Comparison of ENCODE assay signal across 8 cellular contexts in the genomic region with DNA sequence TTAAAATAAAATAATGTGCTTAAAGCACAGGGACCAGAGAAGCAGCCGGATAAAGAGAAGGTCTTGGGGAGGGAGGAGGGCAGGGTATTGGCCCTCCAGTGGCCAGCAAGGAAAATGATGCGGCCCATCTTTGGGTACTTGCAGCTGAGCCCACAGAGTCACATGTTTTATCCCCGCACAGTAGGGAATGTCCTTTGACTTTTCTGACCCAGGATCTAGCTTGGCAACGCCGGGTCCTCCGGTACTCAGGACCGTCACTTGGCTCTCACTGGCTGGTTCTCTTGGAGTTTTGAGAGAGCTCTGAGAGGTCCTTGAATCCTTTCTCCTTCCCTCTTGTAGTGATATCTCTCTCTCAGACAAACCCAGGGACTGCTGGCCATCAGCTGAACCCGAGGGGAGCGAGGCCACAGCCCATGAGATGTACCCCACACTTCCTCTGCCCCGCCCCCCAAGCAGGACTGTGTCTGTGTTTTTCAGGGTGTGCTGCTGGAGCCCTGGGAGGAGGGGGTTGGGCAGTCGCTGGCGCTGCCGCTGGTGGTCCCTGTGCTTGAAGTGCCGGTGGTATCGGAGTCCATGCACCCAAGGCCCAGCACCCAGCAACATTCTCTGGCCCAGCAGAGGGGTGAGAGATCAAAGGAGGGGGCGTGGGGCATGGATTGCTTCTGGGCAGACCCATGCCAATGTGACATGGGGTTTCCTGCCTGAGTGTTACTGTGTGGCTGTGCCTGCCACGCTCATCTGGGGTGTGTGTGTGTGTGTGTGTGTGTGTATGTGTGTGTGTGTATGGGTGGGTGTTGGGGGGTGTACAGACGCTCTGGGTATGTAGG. TPM values are rescaled to one million over a fixed set of nuclear protein-coding genes. Genes with fewer than 3 reads are reported as not detected.
DNase-seq lines count a peak whose midpoint lies in the region; ATAC-seq and TF ChIP-seq lines count a peak whose summit lies in the region.

No MANE protein-coding gene starts in this region.

- peak; percentile 55 to 73 for ATAC-seq in left cardiac atrium
- no peak for ATAC-seq in HG03045 (IDR thresholded peaks at IDR 0.05; ENCODE audit: unreplicated experiment)

- peaks cover 4% of the 10 kb centered on the region for H3K4me1 Mint-ChIP-seq in activated naive CD8-positive, alpha-beta T cell treated with anti-CD3 and anti-CD28 coated beads for 36 hours

- H4K20me1 ChIP-seq in DOHH2 (ENCODE audit: control insufficient read depth, insufficient read depth, low read depth, low read length): no peaks in the 10 kb centered on the region

- DNase-seq in activated naive CD8-positive, alpha-beta T cell treated with anti-CD3 and anti-CD28 coated beads for 36 hours: peak; percentile 3
- DNase-seq in left cardiac atrium (peak; percentile 27), prostate gland (ENCODE audit: low spot score) (no peak), GF-D8 (lab: John Stamatoyannopoulos, UW) (no peak), ureter (ENCODE audit: low spot score) (no peak)
- DNase-seq in stimulated activated CD4-positive, alpha-beta T cell treated with anti-CD3 and anti-CD28 coated beads, Interleukin-15, amount 100 ng/mL, for 24 hours: no peak

- H3K36me3 ChIP-seq in DOHH2 (ENCODE audit: control insufficient read depth, low read length) (no peaks in the 10 kb centered on the region), prostate gland (no peaks in the 10 kb centered on the region)

- peaks cover 81% of the 10 kb centered on the region for H3K27me3 Mint-ChIP-seq in activated naive CD8-positive, alpha-beta T cell treated with anti-CD3 and anti-CD28 coated beads for 36 hours

- intact Hi-C loops in left cardiac atrium (cut with DNase I) (no loop called here), prostate gland (cut with DNase I) (no loop called here)

- H3K9me3 ChIP-seq in DOHH2 (ENCODE audit: control insufficient read depth, insufficient read depth, low read length) (no peaks in the 10 kb centered on the region), prostate gland (no peaks in the 10 kb centered on the region)

- no peaks in the 10 kb centered on the region for H3F3A ChIP-seq in DOHH2 (ENCODE audit: control insufficient read depth, insufficient read depth)

- H3K4me3 Mint-ChIP-seq in activated naive CD8-positive, alpha-beta T cell treated with anti-CD3 and anti-CD28 coated beads for 36 hours: no peak overlapping the region

- H3K9me3 Mint-ChIP-seq in activated naive CD8-positive, alpha-beta T cell treated with anti-CD3 and anti-CD28 coated beads for 36 hours: no peaks in the 10 kb centered on the region

- 0 out of 2 replicates have a peak overlapping the region, but pooled peaks have one; percentile 2 for H3K4me2 ChIP-seq in DOHH2 (ENCODE audit: low read length)

- H3K27ac ChIP-seq in DOHH2 (ENCODE audit: low read depth, low read length): no peak overlapping the region
- H3K27ac ChIP-seq in prostate gland: peak overlapping the region; percentile 70 to 75

- H3K27me3 ChIP-seq in DOHH2 (ENCODE audit: control insufficient read depth, low read length) (peaks cover 35% of the 10 kb centered on the region), prostate gland (replicated peaks; ENCODE audit: insufficient read depth) (no peaks in the 10 kb centered on the region)

- TF ChIP-seq POLR2A in prostate gland (IDR thresholded peaks at IDR 0.05): no peak

- H3K79me2 ChIP-seq in DOHH2 (ENCODE audit: control insufficient read depth, low read length): no peaks in the 10 kb centered on the region

- no peaks in the 10 kb centered on the region for H3K9me2 ChIP-seq in DOHH2 (replicated peaks; ENCODE audit: control insufficient read depth, low read length)

- no peaks in the 10 kb centered on the region for H3K36me3 Mint-ChIP-seq in activated naive CD8-positive, alpha-beta T cell treated with anti-CD3 and anti-CD28 coated beads for 36 hours

- no peaks in the 10 kb centered on the region for H3K4me1 ChIP-seq in DOHH2 (ENCODE audit: control insufficient read depth, low read length)
- peaks cover 12% of the 10 kb centered on the region for H3K4me1 ChIP-seq in prostate gland (replicated peaks)

- H3K27ac Mint-ChIP-seq in activated naive CD8-positive, alpha-beta T cell treated with anti-CD3 and anti-CD28 coated beads for 36 hours: no peak overlapping the region

- 17% methylated on average over 18 of the region's 18 CpGs for WGBS in prostate gland

- no peak for TF ChIP-seq CTCF in DOHH2 (IDR thresholded peaks at IDR 0.05; ENCODE audit: low read depth, low read length, poor library complexity, severe bottlenecking)
- TF ChIP-seq CTCF in prostate gland (IDR thresholded peaks at IDR 0.05): peak in 1 of 4 experiments; percentile 12

- H3K4me3 ChIP-seq in DOHH2 (ENCODE audit: low read length) (no peak overlapping the region), prostate gland (no peak overlapping the region)

RNA-seq across cellular contexts. Expression of a gene that starts 35.5 kb away (rescaled TPM):
- 100 to 1,000 TPM; 578 to 584 TPM for total RNA-seq in activated naive CD8-positive, alpha-beta T cell treated with anti-CD3 and anti-CD28 coated beads for 36 hours
- total RNA-seq in left cardiac atrium: 100 to 1,000 TPM; 208 to 261 TPM
- total RNA-seq in prostate gland: 100 to 1,000 TPM; 273 to 331 TPM
- total RNA-seq in ureter: 289 TPM

Comparison
In these comparisons a context has a peak if more than half of its experiments do, and no peak if none do; other contexts are left out.
1. DNase-seq: peak in activated naive CD8-positive, alpha-beta T cell treated with anti-CD3 and anti-CD28 coated beads for 36 hours (single experiment) and left cardiac atrium (single experiment); none in prostate gland (single experiment), stimulated activated CD4-positive, alpha-beta T cell treated with anti-CD3 and anti-CD28 coated beads, Interleukin-15, amount 100 ng/mL, for 24 hours (single experiment), GF-D8 (single experiment) and ureter (single experiment).